In genomic region chr5:132224721-132225120, GRCh38 we compare ENCODE assay signal across 10 cellular contexts. TPM values are rescaled to one million over a fixed set of nuclear protein-coding genes. Genes with fewer than 3 reads are reported as not detected.
DNase-seq lines count a peak whose midpoint lies in the region; ATAC-seq, FAIRE-seq and TF ChIP-seq lines count a peak whose summit lies in the region.
"Had no signal": no experiment of that assay in that cellular context is flagged by ENCODE, and none has a peak within 500 bp of the region (broad histone marks: within the 10 kb centered on the region; RNA-seq: fewer than 3 reads in every experiment).

No MANE protein-coding gene starts in this region.

- H3K4me2 ChIP-seq in keratinocyte (ENCODE audit: control insufficient read depth, extremely low read depth, insufficient read depth, low read depth, low read length) = peak overlapping the region; percentile 98

- dilution Hi-C loops in keratinocyte (cut with MboI; ENCODE audit: extremely low pct_ligation_motif_present, low sequenced_read_pairs) = no loop called here

- no peak overlapping the region for H2AFZ ChIP-seq in keratinocyte (ENCODE audit: control insufficient read depth, low read length)

- peak overlapping the region; percentile 53 for H3K9ac ChIP-seq in keratinocyte (ENCODE audit: control insufficient read depth, extremely low read depth, insufficient read depth, low read length)

- H3K36me3 ChIP-seq in body of pancreas (replicated peaks in 1 of 2; ENCODE audit: insufficient read depth in 1 of 2, low read depth in 2 of 2) = no peaks in the 10 kb centered on the region
- no peaks in the 10 kb centered on the region for H3K36me3 ChIP-seq in keratinocyte (ENCODE audit: control insufficient read depth in 2 of 2, extremely low read depth in 1 of 2, insufficient read depth in 2 of 2, low read length in 2 of 2)

- ATAC-seq in body of pancreas = no peak
- no peak for ATAC-seq in GM21723 (IDR thresholded peaks at IDR 0.05; ENCODE audit: unreplicated experiment)
- no peak for ATAC-seq in HG02938 (IDR thresholded peaks at IDR 0.05; ENCODE audit: unreplicated experiment)

- peak overlapping the region in 2 of 4 donors; percentile 19 to 99 for H3K27ac ChIP-seq in body of pancreas
- peak overlapping the region; percentile 73 for H3K27ac ChIP-seq in keratinocyte (ENCODE audit: control insufficient read depth, insufficient read depth, low read length)

- TF ChIP-seq CTCF in body of pancreas (IDR thresholded peaks at IDR 0.05) = no peak
- no peak for TF ChIP-seq CTCF in keratinocyte (optimal IDR thresholded peaks at IDR 0.05 in 1 of 3, IDR thresholded peaks at IDR 0.05 in 1 of 3, conservative IDR thresholded peaks at IDR 0.05 in 1 of 3; ENCODE audit: extremely low read depth in 1 of 3, insufficient read depth in 2 of 3, low read length in 3 of 3)

- DNase-seq in LHCN-M2 (ENCODE audit: low read depth) = peak; percentile 43
- DNase-seq in body of pancreas = peak; percentile 15 to 38 (median 32)
- no peak for DNase-seq in keratinocyte (ENCODE audit: low read depth, low spot score)
- DNase-seq in stromal cell of bone marrow (ENCODE audit: low read depth) = peak; percentile 21
- DNase-seq in NCI-H1694 (lab: John Stamatoyannopoulos, UW) = no peak
- no peak for DNase-seq in ureter (ENCODE audit: low spot score)
- DNase-seq: activated effector memory CD4-positive, alpha-beta T cell treated with Interleukin-2 at 50 U/mL for 16 hours had no signal

- intact Hi-C loops in body of pancreas (cut with DNase I) = no loop called here

- H3K9me1 ChIP-seq in keratinocyte (ENCODE audit: control insufficient read depth, extremely low read depth, insufficient read depth, low read length) = no peaks in the 10 kb centered on the region

- H4K20me1 ChIP-seq in keratinocyte (ENCODE audit: control insufficient read depth, extremely low read depth, insufficient read depth, low read length) = no peaks in the 10 kb centered on the region

- 50 to 60% methylated on average over 1 of the region's 1 CpG for WGBS in body of pancreas, 2 donors

- FAIRE-seq in keratinocyte (lab: Jason Lieb, UNC) = no peak
- FAIRE-seq: islet of Langerhans had no signal

- H3K27me3 ChIP-seq in body of pancreas = no peaks in the 10 kb centered on the region
- no peaks in the 10 kb centered on the region for H3K27me3 ChIP-seq in keratinocyte (ENCODE audit: control insufficient read depth, extremely low read depth, insufficient read depth, low read length)

- H3K4me3 ChIP-seq in body of pancreas = no peak overlapping the region
- peak overlapping the region; percentile 9 to 53 (median 47) for H3K4me3 ChIP-seq in keratinocyte (ENCODE audit: control insufficient read depth in 2 of 3, extremely low read depth in 1 of 3, insufficient read depth in 2 of 3, low read depth in 1 of 3, low read length in 3 of 3)

- TF ChIP-seq POLR2A in body of pancreas (IDR thresholded peaks at IDR 0.05) = no peak

- peaks cover 36% of the 10 kb centered on the region for H3K79me2 ChIP-seq in keratinocyte (ENCODE audit: control insufficient read depth, insufficient read depth, low read length)

- H3K9me3 ChIP-seq in body of pancreas (no peaks in the 10 kb centered on the region), keratinocyte (ENCODE audit: control insufficient read depth, low read depth, low read length) (no peaks in the 10 kb centered on the region)

- H3K4me1 ChIP-seq in body of pancreas = peaks cover 71% of the 10 kb centered on the region
- H3K4me1 ChIP-seq in keratinocyte (ENCODE audit: control insufficient read depth, extremely low read depth, insufficient read depth, low read length) = peaks cover 51% of the 10 kb centered on the region

RNA-seq across cellular contexts. Expression of gene P4HA2, which starts 2.9 kb away (rescaled TPM):
- total RNA-seq in LHCN-M2 (2014; rRNA removed) (200 and 217 TPM in 2 replicates), body of pancreas (10 to 100 TPM; 32.3 to 57.9 TPM), ureter (39.7 TPM)
- 300 TPM for polyA plus RNA-seq in LHCN-M2 (2012)
- 93.6 to 158 TPM (median 112 TPM) in 3 replicates for polyA plus RNA-seq in keratinocyte
- 34.6 TPM for polyA plus RNA-seq in keratinocyte (2011; ENCODE audit: low read depth)
- 55.1 and 60.5 TPM in 2 replicates for polyA plus RNA-seq in keratinocyte (2011; cell fraction: cytosol; rRNA removed)
- polyA plus RNA-seq in keratinocyte (2011; cell fraction: nucleus; rRNA removed) = 276 and 293 TPM in 2 replicates
- polyA plus RNA-seq in keratinocyte (2012; ENCODE audit: low replicate concordance) = 64.5 and 83.7 TPM in 2 replicates
- 128 to 202 TPM (median 140 TPM) in 3 replicates for polyA minus RNA-seq in keratinocyte
- 61.6 TPM for polyA minus RNA-seq in keratinocyte (2011; cell fraction: cytosol; rRNA and poly(A)+ RNA removed)
- polyA minus RNA-seq in keratinocyte (2011; cell fraction: nucleus; rRNA and poly(A)+ RNA removed) = 165 and 259 TPM in 2 replicates

RNA-seq across cellular contexts. Expression of gene PDLIM4, which starts 32.8 kb away (rescaled TPM):
- total RNA-seq in LHCN-M2 (2014; rRNA removed) = 149 and 153 TPM in 2 replicates
- polyA plus RNA-seq in LHCN-M2 (2012) = 202 TPM
- total RNA-seq in body of pancreas = 1 to 10 TPM; 4.2 to 4.3 TPM
- polyA plus RNA-seq in keratinocyte = 38.3 to 81.8 TPM (median 79.3 TPM) in 3 replicates
- polyA plus RNA-seq in keratinocyte (2011; ENCODE audit: low read depth) = 25.2 TPM
- 78.0 and 173 TPM in 2 replicates for polyA plus RNA-seq in keratinocyte (2011; cell fraction: cytosol; rRNA removed)
- 81.9 and 115 TPM in 2 replicates for polyA plus RNA-seq in keratinocyte (2011; cell fraction: nucleus; rRNA removed)
- 50.9 and 113 TPM in 2 replicates for polyA plus RNA-seq in keratinocyte (2012; ENCODE audit: low replicate concordance)
- polyA minus RNA-seq in keratinocyte = 44.2 to 86.3 TPM (median 59.6 TPM) in 3 replicates
- polyA minus RNA-seq in keratinocyte (2011; cell fraction: cytosol; rRNA and poly(A)+ RNA removed) = 134 TPM
- 36.9 and 40.3 TPM in 2 replicates for polyA minus RNA-seq in keratinocyte (2011; cell fraction: nucleus; rRNA and poly(A)+ RNA removed)
- total RNA-seq in ureter = 33.9 TPM

Comparison
In these comparisons a context has a peak if more than half of its experiments do, and no peak if none do; other contexts are left out.
1. DNase-seq: peak in LHCN-M2 (single experiment), body of pancreas (4 of 4) and stromal cell of bone marrow (single experiment); none in keratinocyte (single experiment), NCI-H1694 (single experiment) and ureter (single experiment).
2. H3K4me3 ChIP-seq: peak in keratinocyte (3 of 3); none in body of pancreas (0 of 2).